8 cellular contexts compared by ENCODE assay signal in the genomic region with DNA sequence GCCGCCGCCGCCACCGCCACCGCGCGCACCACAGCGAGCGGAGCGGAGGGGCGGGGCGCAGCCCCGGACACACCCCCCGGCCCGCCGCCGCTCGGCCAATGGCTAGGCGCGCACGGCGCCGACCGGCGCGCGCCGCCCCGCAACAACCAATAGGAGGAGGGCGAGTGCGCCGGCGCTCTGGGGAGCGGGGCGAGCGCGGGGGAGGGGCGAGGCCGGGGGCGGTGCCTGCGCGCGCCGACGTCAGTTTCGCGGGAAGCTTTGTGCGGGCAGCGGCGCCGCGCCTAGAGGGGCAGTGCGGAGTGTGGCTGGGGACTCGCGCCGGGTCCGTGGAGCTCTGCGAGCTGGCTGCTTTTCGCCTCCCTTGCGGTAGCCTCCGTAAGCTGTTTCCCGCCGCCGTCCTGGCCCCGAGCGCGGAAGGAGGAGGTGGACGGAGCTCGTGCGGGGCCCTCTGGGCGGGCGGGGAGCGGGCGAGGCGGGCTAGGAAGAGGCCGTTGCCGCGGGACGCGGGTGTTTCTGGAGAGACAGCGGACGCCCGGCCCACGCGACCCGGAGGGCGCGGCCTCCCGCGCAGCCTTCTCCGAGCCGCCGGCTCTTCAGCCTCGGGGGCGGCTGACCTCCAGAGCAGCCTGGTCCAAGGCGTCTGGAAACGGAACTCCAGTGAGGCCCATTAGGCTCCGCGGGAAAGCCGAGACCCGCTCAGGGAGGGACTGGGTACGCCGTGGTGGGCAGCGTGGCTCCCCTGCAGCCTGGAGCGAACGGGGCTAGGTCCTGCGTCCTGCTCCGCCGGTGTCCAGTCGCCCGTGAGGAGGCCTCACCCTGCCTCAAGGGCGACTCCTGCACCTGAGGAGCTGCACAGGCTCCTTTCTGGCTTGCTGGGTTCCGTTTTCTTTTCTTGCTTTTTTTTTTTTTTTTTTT. TPM values are rescaled to one million over a fixed set of nuclear protein-coding genes. Genes with fewer than 3 reads are reported as not detected.
DNase-seq lines count a peak whose midpoint lies in the region; ATAC-seq and TF ChIP-seq lines count a peak whose summit lies in the region.

TSS of gene ZMYND19 (minus strand) at position 44 of the 915 bp plus-strand sequence. CDS start 249 bp downstream, outside the sequence.

- peak within 1 kb of the TSS; percentile 94 for H3K4me3 Mint-ChIP-seq in central memory CD8-positive, alpha-beta T cell

- peak; percentile 20 for TF ChIP-seq CTCF in kidney epithelial cell (IDR thresholded peaks at IDR 0.05; ENCODE audit: insufficient read depth, low read length, poor library complexity, severe bottlenecking)

- H3K9me3 Mint-ChIP-seq in central memory CD8-positive, alpha-beta T cell = no peaks in the 10 kb centered on the region

- no peaks in the 10 kb centered on the region for H3K27me3 ChIP-seq in kidney epithelial cell (ENCODE audit: control insufficient read depth, insufficient read depth, low read length)

- H3K27ac Mint-ChIP-seq in central memory CD8-positive, alpha-beta T cell (ENCODE audit: low read depth) = peak within 1 kb of the TSS; percentile 78

- peaks cover 2% of the 10 kb centered on the region for H3K36me3 ChIP-seq in kidney epithelial cell (ENCODE audit: control insufficient read depth, insufficient read depth, low read length)

- H3K36me3 Mint-ChIP-seq in central memory CD8-positive, alpha-beta T cell (ENCODE audit: insufficient read depth) = peaks cover 19% of the 10 kb centered on the region

- H3K4me3 ChIP-seq in kidney epithelial cell (ENCODE audit: low read depth, low read length) = peak within 1 kb of the TSS; percentile 87

- DNase-seq in AG08396 (ENCODE audit: low spot score) = peak; percentile 100
- DNase-seq in NCI-H345 (lab: John Stamatoyannopoulos, UW) = peak; percentile 93
- DNase-seq in activated CD4-positive, CD25-positive, alpha-beta regulatory T cell treated with anti-CD3 and anti-CD28 coated beads, Interleukin-2, amount 50 U/mL, for 16 hours (ENCODE audit: low read depth, low spot score) = peak; percentile 82
- peak; percentile 83 to 88 for DNase-seq in central memory CD8-positive, alpha-beta T cell (ENCODE audit: low spot score in 2 of 2)
- no peak for DNase-seq in kidney epithelial cell (ENCODE audit: low read depth)
- DNase-seq in stimulated activated CD4-positive, alpha-beta T cell treated with anti-CD3 and anti-CD28 coated beads, Interleukin-15, amount 100 ng/mL, for 48 hours (ENCODE audit: low read depth in 2 of 2) = peak; percentile 74 to 84

- H3K27me3 Mint-ChIP-seq in central memory CD8-positive, alpha-beta T cell = no peaks in the 10 kb centered on the region

- peaks cover 11% of the 10 kb centered on the region for H3K4me1 Mint-ChIP-seq in central memory CD8-positive, alpha-beta T cell

- peak; percentile 90 for ATAC-seq in GM19025 (IDR thresholded peaks at IDR 0.05; ENCODE audit: low read depth, unreplicated experiment)
- ATAC-seq in HG03196 (IDR thresholded peaks at IDR 0.05; ENCODE audit: unreplicated experiment) = peak; percentile 76
- ATAC-seq in central memory CD8-positive, alpha-beta T cell (replicated peaks; ENCODE audit: extremely low read depth, poor library complexity, severe bottlenecking) = peak; percentile 97

RNA-seq across cellular contexts. Expression of gene ZMYND19, which starts in this region (rescaled TPM):
- total RNA-seq in kidney epithelial cell = 27.1 and 27.6 TPM in 2 replicates
